Comparison of ENCODE assay signal across 22 cellular contexts in genomic region chr5:11491658-11492057, GRCh38.
"Had no signal": no experiment of that assay in that cellular context is flagged by ENCODE, and none has a peak within 500 bp of the region (broad histone marks: within the 10 kb centered on the region; RNA-seq: fewer than 3 reads in every experiment).

No MANE protein-coding gene starts in this region.

- H3K4me1 Mint-ChIP-seq: endodermal cell; memory B cell; natural killer cell; stimulated activated naive B cell treated with anti-CD40 and anti-IgM and Interleukin-4, amounts not matched to agents 10 μg/mL and 1 μg/mL and 100 μg/mL, for 72 hours had no signal

- H3K4me3 Mint-ChIP-seq: dendritic cell treated with granulocyte-macrophage colony-stimulating factor and Interleukin-4, amounts not matched to agents 40 ng/mL and 50 ng/mL, for 4 days; endodermal cell; memory B cell; natural killer cell; stimulated activated naive B cell treated with anti-CD40 and anti-IgM and Interleukin-4, amounts not matched to agents 10 μg/mL and 1 μg/mL and 100 μg/mL, for 72 hours; stimulated activated naive CD8-positive, alpha-beta T cell treated with anti-CD3 and anti-CD28 coated beads, Interleukin-15, Interleukin-2, amounts not matched to agents 100 ng/mL and 50 ng/mL, for 24 hours had no signal

- H3K36me3 Mint-ChIP-seq: memory B cell; natural killer cell; stimulated activated naive B cell treated with anti-CD40 and anti-IgM and Interleukin-4, amounts not matched to agents 10 μg/mL and 1 μg/mL and 100 μg/mL, for 72 hours had no signal

- H3K9me3 Mint-ChIP-seq: dendritic cell treated with granulocyte-macrophage colony-stimulating factor and Interleukin-4, amounts not matched to agents 40 ng/mL and 50 ng/mL, for 4 days; endodermal cell; memory B cell; natural killer cell; stimulated activated naive CD8-positive, alpha-beta T cell treated with anti-CD3 and anti-CD28 coated beads, Interleukin-15, Interleukin-2, amounts not matched to agents 100 ng/mL and 50 ng/mL, for 24 hours had no signal

- H3K27ac Mint-ChIP-seq: dendritic cell treated with granulocyte-macrophage colony-stimulating factor and Interleukin-4, amounts not matched to agents 40 ng/mL and 50 ng/mL, for 4 days; endodermal cell; memory B cell; natural killer cell; stimulated activated naive B cell treated with anti-CD40 and anti-IgM and Interleukin-4, amounts not matched to agents 10 μg/mL and 1 μg/mL and 100 μg/mL, for 72 hours; stimulated activated naive CD8-positive, alpha-beta T cell treated with anti-CD3 and anti-CD28 coated beads, Interleukin-15, Interleukin-2, amounts not matched to agents 100 ng/mL and 50 ng/mL, for 24 hours had no signal

- DNase-seq: colonic mucosa; effector CD8-positive, alpha-beta T cell; endodermal cell; foreskin fibroblast; heart left ventricle; kidney; natural killer cell; occipital lobe; ovary; posterior cingulate gyrus; right lobe of liver; small intestine; stimulated activated CD4-positive, alpha-beta T cell treated with anti-CD3 and anti-CD28 coated beads, Interleukin-15, amount 100 ng/mL, for 24 hours; stimulated activated CD4-positive, alpha-beta T cell treated with anti-CD3 and anti-CD28 coated beads, Interleukin-2, amount 100 ng/mL, for 48 hours; stimulated activated naive B cell treated with anti-CD40 and anti-IgM and Interleukin-4, amounts not matched to agents 10 μg/mL and 1 μg/mL and 100 μg/mL, for 72 hours; thyroid gland had no signal

- FAIRE-seq: kidney, small intestine had no signal

- H3K27me3 Mint-ChIP-seq: stimulated activated naive B cell treated with anti-CD40 and anti-IgM and Interleukin-4, amounts not matched to agents 10 μg/mL and 1 μg/mL and 100 μg/mL, for 72 hours; stimulated activated naive CD8-positive, alpha-beta T cell treated with anti-CD3 and anti-CD28 coated beads, Interleukin-15, Interleukin-2, amounts not matched to agents 100 ng/mL and 50 ng/mL, for 24 hours had no signal

- ATAC-seq: esophagus mucosa; gastroesophageal sphincter; heart left ventricle; left lobe of liver; natural killer cell; right lobe of liver; stimulated activated naive B cell treated with anti-CD40 and anti-IgM and Interleukin-4, amounts not matched to agents 10 μg/mL and 1 μg/mL and 100 μg/mL, for 72 hours had no signal
